24 cellular contexts compared by ENCODE assay signal in genomic region chrX:46621572-46621971, GRCh38.
"Had no signal": no experiment of that assay in that cellular context is flagged by ENCODE, and none has a peak within 500 bp of the region (broad histone marks: within the 10 kb centered on the region; RNA-seq: fewer than 3 reads in every experiment).

No MANE protein-coding gene starts in this region.

- H3K27ac Mint-ChIP-seq: IgD-negative memory B cell had no signal

- H3K4me2 ChIP-seq: KMS-11, SK-N-SH had no signal

- ATAC-seq: K562 had no signal

- H3K9me2 ChIP-seq: SK-N-SH had no signal

- H3K9ac ChIP-seq: KMS-11, SK-N-SH had no signal

- DNase-seq: Kasumi-1, MM.1S, MV-4-11, NCI-H1048, NCI-H1105, NCI-H1417, NCI-H1436 treated with DMSO at 0.1 percent for 48 hours, NCI-H1694 treated with DMSO at 0.1 percent for 48 hours, NCI-H1930, NCI-H2081, NCI-H2107, NCI-H226, NCI-H446, NCI-H510A, NCI-H524 treated with DMSO at 0.1 percent for 48 hours, NCI-H69, NCI-H774, SHP77, SK-N-SH, SW 1271 had no signal

- H3K9me3 ChIP-seq: SK-N-SH had no signal

- H3K27ac ChIP-seq: KMS-11, RWPE1 had no signal

- H3K4me3 ChIP-seq: K562 had no signal

- H3K27me3 Mint-ChIP-seq: IgD-negative memory B cell had no signal
